Comparison of ENCODE assay signal across 8 cellular contexts in the genomic region with DNA sequence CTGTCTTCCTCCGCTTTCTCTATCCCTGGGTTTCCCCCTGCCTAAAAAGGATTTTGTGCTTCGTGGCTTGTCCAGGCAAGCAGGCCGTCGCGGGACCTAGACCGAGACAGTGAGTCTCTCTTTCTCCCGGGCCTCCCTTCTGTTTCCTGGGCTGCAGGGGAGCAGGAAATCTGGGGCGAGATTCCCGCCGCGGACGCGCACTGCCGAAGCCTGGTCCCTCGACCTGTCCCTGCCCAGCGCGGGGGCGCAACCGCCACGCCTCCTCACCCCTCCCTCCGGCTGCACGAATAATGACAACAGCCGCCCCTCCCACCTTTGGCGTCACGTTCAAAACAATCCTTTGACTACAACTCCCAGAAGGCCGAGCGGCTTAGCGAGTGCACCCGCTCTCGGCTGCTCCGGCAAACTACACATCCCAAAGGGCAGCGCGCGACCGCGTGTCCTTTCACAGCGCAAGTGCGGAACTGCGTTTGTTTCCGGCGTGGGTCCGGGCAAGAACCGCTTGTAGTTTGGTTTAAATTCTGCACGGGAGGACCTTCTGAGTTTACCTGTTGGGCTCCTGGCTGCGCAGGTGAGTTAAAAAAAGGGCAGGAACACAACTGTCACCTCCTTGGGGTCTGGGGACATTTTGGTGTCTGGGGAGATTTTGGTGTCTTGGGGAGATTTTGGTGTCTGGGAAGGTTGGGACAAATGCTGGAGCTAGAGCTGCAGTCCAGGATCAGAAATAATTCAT. TPM values are rescaled to one million over a fixed set of nuclear protein-coding genes. Genes with fewer than 3 reads are reported as not detected.
DNase-seq lines count a peak whose midpoint lies in the region; ATAC-seq, FAIRE-seq and TF ChIP-seq lines count a peak whose summit lies in the region.

A gene (plus strand): TSS at position 473 of the 733 bp plus-strand sequence. CDS start 1,715 bp downstream, outside the sequence.

- peak; percentile 97 to 100 for TF ChIP-seq EP300 in tibial nerve (IDR thresholded peaks at IDR 0.05)

- intact Hi-C loops in Right ventricle myocardium inferior (cut with DNase I) (no loop called here), pancreas (cut with DNase I) (no loop called here)

- H3K9me3 Mint-ChIP-seq in activated naive CD8-positive, alpha-beta T cell treated with anti-CD3 and anti-CD28 coated beads, Interleukin-2, amount 10 ng/mL, durations not matched to agents 7 days and 5 days = no peaks in the 10 kb centered on the region

- no peaks in the 10 kb centered on the region for H3K27me3 Mint-ChIP-seq in activated naive CD8-positive, alpha-beta T cell treated with anti-CD3 and anti-CD28 coated beads, Interleukin-2, amount 10 ng/mL, durations not matched to agents 7 days and 5 days

- H3K4me1 Mint-ChIP-seq in activated naive CD8-positive, alpha-beta T cell treated with anti-CD3 and anti-CD28 coated beads, Interleukin-2, amount 10 ng/mL, durations not matched to agents 7 days and 5 days = peaks cover 29% of the 10 kb centered on the region

- H3K9me2 ChIP-seq in SU-DHL-6 (replicated peaks; ENCODE audit: insufficient read depth, low read length) = no peaks in the 10 kb centered on the region

- peaks cover 11% of the 10 kb centered on the region for H3K36me3 Mint-ChIP-seq in activated naive CD8-positive, alpha-beta T cell treated with anti-CD3 and anti-CD28 coated beads, Interleukin-2, amount 10 ng/mL, durations not matched to agents 7 days and 5 days

- peaks cover 22% of the 10 kb centered on the region for H3K79me2 ChIP-seq in SU-DHL-6 (ENCODE audit: insufficient read depth, low read length)

- peak; percentile 37 for FAIRE-seq in pancreas (lab: Jason Lieb, UNC)

- no peaks in the 10 kb centered on the region for H4K20me1 ChIP-seq in SU-DHL-6 (ENCODE audit: low read depth, low read length)

- H3K27ac Mint-ChIP-seq in activated naive CD8-positive, alpha-beta T cell treated with anti-CD3 and anti-CD28 coated beads, Interleukin-2, amount 10 ng/mL, durations not matched to agents 7 days and 5 days = peak within 1 kb of the TSS; percentile 92

- POLR2A ChIA-PET in activated naive CD8-positive, alpha-beta T cell treated with anti-CD3 and anti-CD28 coated beads, Interleukin-2, amount 10 ng/mL, durations not matched to agents 7 days and 5 days (lab: Charles Lee) = interaction anchor here (0.9 to 2.7 kb wide), 3 partner anchors 9 to 89 kb away, joined by 3 to 12 read pairs (median 5); a partner anchor contains a TSS

- peak within 1 kb of the TSS; percentile 89 for H3K4me2 ChIP-seq in SU-DHL-6 (ENCODE audit: low read depth, low read length, poor library complexity, severe bottlenecking)

- H2AFZ ChIP-seq in SU-DHL-6 (ENCODE audit: low read depth, low read length, severe bottlenecking) = peak within 1 kb of the TSS; percentile 92

- H3K27ac ChIP-seq in SU-DHL-6 (ENCODE audit: low read depth, low read length) (0 out of 2 replicates have a peak within 1 kb of the TSS, but pooled peaks have one; percentile 3), pancreas (peak within 1 kb of the TSS; percentile 56 to 92 (median 81)), tibial nerve (peak within 1 kb of the TSS; percentile 79 to 97 (median 90))

- WGBS in pancreas, 2 donors = 0 to 1% methylated on average over 45 of the region's 45 CpGs
- WGBS in tibial nerve, 2 donors = 0 to 1% methylated on average over 29 to 45 of the region's 45 CpGs

- H3K4me1 ChIP-seq in pancreas = peaks cover 6 to 13% (median 8%) of the 10 kb centered on the region in 3 donors
- H3K4me1 ChIP-seq in tibial nerve = peaks cover 0 to 40% (median 12%) of the 10 kb centered on the region in 4 donors

- H3F3A ChIP-seq in SU-DHL-6 (ENCODE audit: insufficient read depth) = peaks cover 2% of the 10 kb centered on the region; the same call in 1 of the 2 replicates

- H3K27me3 ChIP-seq in SU-DHL-6 (ENCODE audit: low read length) (no peaks in the 10 kb centered on the region), pancreas (peaks cover 0 to 2% (median 0%) of the 10 kb centered on the region in 4 donors), tibial nerve (peaks cover 0 to 1% of the 10 kb centered on the region in 2 donors)

- H3K4me3 ChIP-seq in SU-DHL-6 (ENCODE audit: insufficient read depth, low read length, poor library complexity, severe bottlenecking) = peak within 1 kb of the TSS; percentile 76
- H3K4me3 ChIP-seq in pancreas = peak within 1 kb of the TSS; percentile 32 to 67 (median 60)
- H3K4me3 ChIP-seq in tibial nerve = peak within 1 kb of the TSS; percentile 30 to 60 (median 56)

- H3K9me3 ChIP-seq in SU-DHL-6 (ENCODE audit: insufficient read depth, low read length) (no peaks in the 10 kb centered on the region), pancreas (no peaks in the 10 kb centered on the region), tibial nerve (no peaks in the 10 kb centered on the region)

- TF ChIP-seq CTCF in SU-DHL-6 (IDR thresholded peaks at IDR 0.05; ENCODE audit: insufficient read depth, low read length, poor library complexity, severe bottlenecking) (no peak), pancreas (IDR thresholded peaks at IDR 0.05) (no peak), tibial nerve (IDR thresholded peaks at IDR 0.05) (peak in 2 of 5 experiments; percentile 5 to 40)

- H3K36me3 ChIP-seq in SU-DHL-6 (ENCODE audit: low read length) (peaks cover 19% of the 10 kb centered on the region), pancreas (peaks cover 0 to 31% (median 0%) of the 10 kb centered on the region in 3 donors), tibial nerve (peaks cover 0 to 32% (median 17%) of the 10 kb centered on the region in 3 donors)

- TF ChIP-seq POLR2A in GM10847 (IDR thresholded peaks at IDR 0.05; ENCODE audit: extremely low read depth, insufficient read length) = peak; percentile 43
- peak; percentile 57 to 94 for TF ChIP-seq POLR2A in tibial nerve (IDR thresholded peaks at IDR 0.05)

- H3K4me3 Mint-ChIP-seq in activated naive CD8-positive, alpha-beta T cell treated with anti-CD3 and anti-CD28 coated beads, Interleukin-2, amount 10 ng/mL, durations not matched to agents 7 days and 5 days = peak within 1 kb of the TSS; percentile 98

- DNase-seq in NCI-H128 (lab: John Stamatoyannopoulos, UW; ENCODE audit: unreplicated experiment) (peak; percentile 99), Right ventricle myocardium inferior (ENCODE audit: missing footprints) (peak; percentile 100), pancreas (peak; percentile 97 to 100 (median 99)), tibial nerve (ENCODE audit: low spot score in 2 of 2) (peak; percentile 99 to 100)
- peak; percentile 95 for DNase-seq in activated naive CD8-positive, alpha-beta T cell treated with anti-CD3 and anti-CD28 coated beads, Interleukin-2, amount 10 ng/mL, durations not matched to agents 7 days and 5 days

- ATAC-seq in HG02678 (IDR thresholded peaks at IDR 0.05; ENCODE audit: unreplicated experiment) (peak; percentile 99), Right ventricle myocardium inferior (peak; percentile 98), pancreas (peak; percentile 98 to 100 (median 98))
- ATAC-seq in activated naive CD8-positive, alpha-beta T cell treated with anti-CD3 and anti-CD28 coated beads, Interleukin-2, amount 10 ng/mL, durations not matched to agents 7 days and 5 days (ENCODE audit: low read depth) = peak; percentile 96

- peak within 1 kb of the TSS; percentile 72 for H3K9ac ChIP-seq in SU-DHL-6 (ENCODE audit: low read length)

RNA-seq across cellular contexts. Expression of the gene that starts here (rescaled TPM):
- total RNA-seq in activated naive CD8-positive, alpha-beta T cell treated with anti-CD3 and anti-CD28 coated beads, Interleukin-2, amount 10 ng/mL, durations not matched to agents 7 days and 5 days = 10 to 100 TPM; 17.3 to 18.2 TPM
- total RNA-seq in Right ventricle myocardium inferior (6.2 TPM), pancreas (1 to 10 TPM; 3.8 to 8.0 (median 6.1) TPM), tibial nerve (10 to 100 TPM in 1 of 4 donors, 1 to 10 TPM in 3; 6.3 to 15.1 (median 7.8) TPM)
- polyA plus RNA-seq in pancreas = 1 to 10 TPM; 3.2 to 7.4 TPM

Comparison
In these comparisons a context has a peak if more than half of its experiments do, and no peak if none do; other contexts are left out.
1. Peak in every context shown above with its lines: DNase-seq, ATAC-seq, H3K4me3 ChIP-seq and H3K27ac ChIP-seq.
2. H3K27ac ChIP-seq: peak in every context shown above with its lines; median percentile 90 in tibial nerve; 81 in pancreas; 3 in SU-DHL-6.